Comparison of ENCODE assay signal across 16 cellular contexts in the genomic region with DNA sequence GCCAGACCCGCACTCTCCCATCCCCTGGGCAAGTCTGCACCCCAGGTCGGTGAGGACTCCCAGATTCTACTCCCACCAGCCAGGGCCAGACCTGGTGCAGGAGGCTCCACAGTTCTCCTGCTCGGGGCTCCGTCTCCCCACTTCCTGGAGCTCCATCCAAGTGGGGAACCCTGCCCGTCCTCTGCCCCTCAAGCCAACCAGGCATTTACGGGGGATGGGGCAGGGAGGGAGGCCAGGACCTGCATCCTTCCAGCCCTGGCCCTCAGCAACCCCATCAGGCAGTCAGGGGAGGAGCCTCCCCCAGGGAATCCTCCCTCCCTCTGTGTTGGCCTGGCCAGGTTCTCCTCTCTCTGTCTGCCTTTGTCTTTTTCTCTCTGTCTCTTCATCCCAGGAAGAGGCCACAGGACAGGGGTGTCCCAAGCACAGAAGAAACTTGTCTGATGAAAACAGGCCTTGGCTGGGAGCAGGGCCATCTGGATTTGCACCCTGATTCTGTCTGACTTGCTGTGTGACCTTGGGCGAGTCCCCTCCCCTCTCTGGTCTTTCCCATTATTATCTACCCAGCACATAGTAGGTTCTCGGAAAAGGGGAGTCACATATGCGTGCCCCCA. TPM values are rescaled to one million over a fixed set of nuclear protein-coding genes. Genes with fewer than 3 reads are reported as not detected.
A peak's percentile ranks its signal among the peaks of the same experiment; 100 is the strongest.
DNase-seq lines count a peak whose midpoint lies in the region; ATAC-seq, FAIRE-seq and TF ChIP-seq lines count a peak whose summit lies in the region.
"Had no signal": no experiment of that assay in that cellular context is flagged by ENCODE, and none has a peak within 500 bp of the region (broad histone marks: within the 10 kb centered on the region; RNA-seq: fewer than 3 reads in every experiment).

No MANE protein-coding gene starts in this region.

- H3K9me3 ChIP-seq in H9 (ENCODE audit: control insufficient read depth, low read depth, low read length), result no peaks in the 10 kb centered on the region
- no peaks in the 10 kb centered on the region for H3K9me3 ChIP-seq in ascending aorta
- no peaks in the 10 kb centered on the region for H3K9me3 ChIP-seq in smooth muscle cell (replicated peaks; ENCODE audit: low read depth)
- H3K9me3 ChIP-seq: gastrocnemius medialis had no signal

- no peak overlapping the region for H2BK20ac ChIP-seq in H9 (ENCODE audit: low read depth, low read length, poor library complexity, severe bottlenecking)

- H4K5ac ChIP-seq in H9 (ENCODE audit: insufficient read length, low read depth, low read length), result no peak overlapping the region

- TF ChIP-seq POLR2A in GM12892 (IDR thresholded peaks at IDR 0.05; ENCODE audit: low read depth, low read length), result no peak

- no peak overlapping the region for H4K91ac ChIP-seq in H9 (ENCODE audit: insufficient read length, low read depth, low read length)

- H3K4me1 ChIP-seq in H9 (ENCODE audit: insufficient read depth, low read length) (no peaks in the 10 kb centered on the region), ascending aorta (peaks cover 11 to 37% of the 10 kb centered on the region in 2 donors), smooth muscle cell (ENCODE audit: low read depth) (peaks cover 34% of the 10 kb centered on the region)

- no peak overlapping the region for H2BK12ac ChIP-seq in H9 (ENCODE audit: insufficient read length, low read depth, low read length)

- intact Hi-C loops in ascending aorta (cut with DNase I), result no loop called here

- H3K79me1 ChIP-seq in H9 (ENCODE audit: insufficient read depth, low read depth, low read length, poor library complexity, severe bottlenecking), result no peaks in the 10 kb centered on the region

- WGBS in H9 (ENCODE audit: extremely low coverage, insufficient read length, low lambda C conversion rate), result no CpG with 5 or more reads among the region's 9 CpGs
- 89% methylated on average over 9 of the region's 9 CpGs for WGBS in smooth muscle cell (ENCODE audit: low lambda C conversion rate)

- H2BK120ac ChIP-seq in H9 (ENCODE audit: low read depth, low read length, poor library complexity, severe bottlenecking), result no peak overlapping the region

- no peaks in the 10 kb centered on the region for H3K23me2 ChIP-seq in H9 (ENCODE audit: insufficient read length, low read depth, low read length, poor library complexity, severe bottlenecking)

- H3K23ac ChIP-seq in H9 (ENCODE audit: insufficient read length, low read depth, low read length), result no peak overlapping the region

- no peaks in the 10 kb centered on the region for H3K9me3 Mint-ChIP-seq in H9

- H3K27me3 Mint-ChIP-seq in H9 (ENCODE audit: low read depth), result peaks cover 1% of the 10 kb centered on the region; the same call in 1 of the 2 replicates
- H3K27me3 Mint-ChIP-seq: activated naive CD8-positive, alpha-beta T cell had no signal

- H3K4ac ChIP-seq in H9 (ENCODE audit: low read depth, low read length), result no peak overlapping the region

- H3K27ac Mint-ChIP-seq in H9, result peak overlapping the region; percentile 55 to 89 (median 70); a peak in 3 of 7 replicates
- H3K27ac Mint-ChIP-seq: activated naive CD8-positive, alpha-beta T cell had no signal

- no peak overlapping the region for H3T11ph ChIP-seq in H9 (ENCODE audit: low read length)

- H3K4me2 ChIP-seq in H9 (ENCODE audit: insufficient read depth, insufficient read length, low read length) (no peak overlapping the region), smooth muscle cell (peak overlapping the region; percentile 9)

- no peak overlapping the region for H3K56ac ChIP-seq in H9 (ENCODE audit: insufficient read length, low read depth, low read length)

- TF ChIP-seq CTCF in H9 (conservative IDR thresholded peaks at IDR 0.05) (no peak), ascending aorta (IDR thresholded peaks at IDR 0.05) (no peak), smooth muscle cell (IDR thresholded peaks at IDR 0.05; ENCODE audit: borderline replicate concordance, insufficient read depth, poor library complexity, severe bottlenecking) (no peak)

- H4K20me1 ChIP-seq in H9 (ENCODE audit: control insufficient read depth, insufficient read depth, insufficient read length), result no peaks in the 10 kb centered on the region
- H4K20me1 ChIP-seq in smooth muscle cell (ENCODE audit: low read depth), result no peaks in the 10 kb centered on the region

- H3K36me3 ChIP-seq in ascending aorta (no peaks in the 10 kb centered on the region), smooth muscle cell (ENCODE audit: low read depth) (no peaks in the 10 kb centered on the region)
- H3K36me3 ChIP-seq: gastrocnemius medialis had no signal

- ATAC-seq in GM19351 (IDR thresholded peaks at IDR 0.05; ENCODE audit: unreplicated experiment) (no peak), GM18867 (IDR thresholded peaks at IDR 0.05; ENCODE audit: unreplicated experiment) (no peak)
- ATAC-seq: gastrocnemius medialis had no signal

- H3K18ac ChIP-seq in H9 (ENCODE audit: insufficient read length, low read depth, low read length), result no peak overlapping the region

- H2AFZ ChIP-seq in H9 (ENCODE audit: low read length) (no peak overlapping the region), smooth muscle cell (ENCODE audit: low read depth) (no peak overlapping the region)

- H3K4me3 Mint-ChIP-seq in H9, result peak overlapping the region in 1 of 2 experiments; percentile 6; a peak in 1 of 5 replicates
- H3K4me3 Mint-ChIP-seq: activated naive CD8-positive, alpha-beta T cell had no signal

- H3K4me1 Mint-ChIP-seq in H9, result peaks cover 8 to 25% of the 10 kb centered on the region in 2 experiments

- no peaks in the 10 kb centered on the region for H3K27me3 ChIP-seq in H9 (ENCODE audit: insufficient read depth, low read length)
- no peaks in the 10 kb centered on the region for H3K27me3 ChIP-seq in ascending aorta
- no peaks in the 10 kb centered on the region for H3K27me3 ChIP-seq in smooth muscle cell (ENCODE audit: low read depth)
- H3K27me3 ChIP-seq: gastrocnemius medialis had no signal

- no peak for DNase-seq in H9
- no peak for DNase-seq in ascending aorta (ENCODE audit: low spot score in 2 of 2)
- DNase-seq in islet precursor cell, result peak; percentile 66
- no peak for DNase-seq in smooth muscle cell (lab: John Stamatoyannopoulos, UW; ENCODE audit: unreplicated experiment)
- no peak for DNase-seq in GM12892 (ENCODE audit: insufficient read length)
- DNase-seq in stimulated activated CD4-positive, alpha-beta T cell treated with anti-CD3 and anti-CD28 coated beads, Interleukin-1b, Interleukin-23, amount 100 ng/mL, for 48 hours, result no peak
- DNase-seq: DND-41; gastrocnemius medialis; NCI-H1436 treated with DMSO at 0.1 percent for 48 hours; NCI-H69; SHP77 treated with DMSO at 0.1 percent for 48 hours; stimulated activated CD4-positive, alpha-beta T cell treated with anti-CD3 and anti-CD28 coated beads, Interleukin-15, amount 100 ng/mL, for 24 hours had no signal

- no peak overlapping the region for H3K27ac ChIP-seq in H9 (ENCODE audit: insufficient read length, low read depth, low read length)
- H3K27ac ChIP-seq in ascending aorta, result peak overlapping the region; percentile 77 to 94
- peak overlapping the region; percentile 94 for H3K27ac ChIP-seq in smooth muscle cell (ENCODE audit: low read depth)

- H3K4me3 ChIP-seq in ascending aorta, result no peak overlapping the region
- H3K4me3 ChIP-seq in smooth muscle cell, result no peak overlapping the region
- H3K4me3 ChIP-seq: gastrocnemius medialis had no signal

- H3F3A ChIP-seq in smooth muscle cell (ENCODE audit: low read depth), result peaks cover 10% of the 10 kb centered on the region

- no peak overlapping the region for H2BK5ac ChIP-seq in H9 (ENCODE audit: insufficient read length, low read length)

- H3K36me3 Mint-ChIP-seq in H9 (ENCODE audit: insufficient read depth in 1 of 3, low read depth in 3 of 3), result no peaks in the 10 kb centered on the region
- H3K36me3 Mint-ChIP-seq: activated naive CD8-positive, alpha-beta T cell had no signal

- no peak overlapping the region for H2AK5ac ChIP-seq in H9 (ENCODE audit: insufficient read length, low read length)

- H4K8ac ChIP-seq in H9 (replicated peaks; ENCODE audit: insufficient read length, low read depth, low read length), result no peak overlapping the region

- H2BK15ac ChIP-seq in H9 (ENCODE audit: low read depth, low read length), result no peak overlapping the region

- H3K79me2 ChIP-seq in H9 (ENCODE audit: insufficient read depth, low read length) (no peaks in the 10 kb centered on the region), smooth muscle cell (ENCODE audit: low read depth) (no peaks in the 10 kb centered on the region)

- no peak overlapping the region for H3K14ac ChIP-seq in H9 (ENCODE audit: insufficient read depth, low read length)

- no peak for FAIRE-seq in GM12892 (lab: Jason Lieb, UNC)
- FAIRE-seq: GM12891 had no signal

- H3K9ac ChIP-seq in H9 (ENCODE audit: extremely low read depth, insufficient read length, low read length), result no peak overlapping the region
- peak overlapping the region; percentile 58 for H3K9ac ChIP-seq in smooth muscle cell (ENCODE audit: low read depth)

RNA-seq across cellular contexts. Expression of a gene that starts 18.5 kb away (rescaled TPM):
- 32.8 and 33.1 TPM in 2 replicates for total RNA-seq in H9 (2021)
- total RNA-seq in ascending aorta, result 42.7 TPM
- 34.8 and 41.1 TPM in 2 replicates for total RNA-seq in smooth muscle cell
- 27.3 and 48.4 TPM in 2 replicates for polyA plus RNA-seq in smooth muscle cell
- not detected for polyA plus RNA-seq in GM12892 (2012; ENCODE audit: missing spikeins)

RNA-seq across cellular contexts. Expression of a gene that starts 38.1 kb away (rescaled TPM):
- 18.5 and 21.1 TPM in 2 replicates for total RNA-seq in H9 (2021)
- total RNA-seq in ascending aorta, result 1.5 TPM
- 24.9 and 32.1 TPM in 2 replicates for total RNA-seq in smooth muscle cell
- 45.9 and 52.1 TPM in 2 replicates for polyA plus RNA-seq in smooth muscle cell
- polyA plus RNA-seq in GM12892 (2012; ENCODE audit: missing spikeins), result 0.93 TPM
